23 cellular contexts compared by ENCODE assay signal in genomic region chr22:50714631-50715179, GRCh38. TPM values are rescaled to one million over a fixed set of nuclear protein-coding genes. Genes with fewer than 3 reads are reported as not detected.
"Had no signal": no experiment of that assay in that cellular context is flagged by ENCODE, and none has a peak within 500 bp of the region (broad histone marks: within the 10 kb centered on the region; RNA-seq: fewer than 3 reads in every experiment).

No MANE protein-coding gene starts in this region.

- H3K4me1 Mint-ChIP-seq: activated CD4-positive, alpha-beta T cell treated with anti-CD3 and anti-CD28 coated beads for 36 hours; activated CD8-positive, alpha-beta memory T cell treated with anti-CD3 and anti-CD28 coated beads, Interleukin-2, amount 10 ng/mL, durations not matched to agents 7 days and 5 days; activated naive CD8-positive, alpha-beta T cell treated with anti-CD3 and anti-CD28 coated beads for 36 hours; WTC11 had no signal

- H3K36me3 ChIP-seq: thoracic aorta had no signal

- H2AFZ ChIP-seq: hepatocyte had no signal

- DNase-seq: activated CD4-positive, alpha-beta memory T cell treated with anti-CD3 and anti-CD28 coated beads for 36 hours; activated CD4-positive, alpha-beta T cell treated with anti-CD3 and anti-CD28 coated beads for 36 hours; activated CD8-positive, alpha-beta memory T cell treated with anti-CD3 and anti-CD28 coated beads, Interleukin-2, amount 10 ng/mL, durations not matched to agents 7 days and 5 days; activated naive CD4-positive, alpha-beta T cell; activated naive CD8-positive, alpha-beta T cell treated with anti-CD3 and anti-CD28 coated beads for 36 hours; amniotic stem cell; central memory CD4-positive, alpha-beta T cell; cortex of kidney; effector CD4-positive, alpha-beta T cell; nephron progenitor cell; occipital lobe; retina; stimulated activated CD4-positive, alpha-beta T cell treated with anti-CD3 and anti-CD28 coated beads, Interleukin-15, amount 100 ng/mL, for 24 hours; stimulated activated CD4-positive, alpha-beta T cell treated with anti-CD3 and anti-CD28 coated beads, Interleukin-2, amount 100 ng/mL, for 48 hours; stomach; T-cell had no signal

- H3K4me2 ChIP-seq: hepatocyte had no signal

- H3K27me3 Mint-ChIP-seq: activated CD4-positive, alpha-beta memory T cell treated with anti-CD3 and anti-CD28 coated beads for 36 hours; activated CD4-positive, alpha-beta T cell treated with anti-CD3 and anti-CD28 coated beads for 36 hours; activated naive CD8-positive, alpha-beta T cell treated with anti-CD3 and anti-CD28 coated beads for 36 hours had no signal

- H3K4me1 ChIP-seq: stomach had no signal

- H3K4me3 Mint-ChIP-seq: activated CD4-positive, alpha-beta memory T cell treated with anti-CD3 and anti-CD28 coated beads for 36 hours; activated CD4-positive, alpha-beta T cell treated with anti-CD3 and anti-CD28 coated beads for 36 hours; activated CD8-positive, alpha-beta memory T cell treated with anti-CD3 and anti-CD28 coated beads, Interleukin-2, amount 10 ng/mL, durations not matched to agents 7 days and 5 days; activated naive CD8-positive, alpha-beta T cell treated with anti-CD3 and anti-CD28 coated beads for 36 hours; nephron progenitor cell; T-cell; WTC11 had no signal

- H3K27ac ChIP-seq: hepatocyte, skin epidermis, stomach, thoracic aorta had no signal

- H3K36me3 Mint-ChIP-seq: activated CD4-positive, alpha-beta memory T cell treated with anti-CD3 and anti-CD28 coated beads for 36 hours; activated CD8-positive, alpha-beta memory T cell treated with anti-CD3 and anti-CD28 coated beads, Interleukin-2, amount 10 ng/mL, durations not matched to agents 7 days and 5 days; activated naive CD8-positive, alpha-beta T cell treated with anti-CD3 and anti-CD28 coated beads for 36 hours; T-cell; WTC11 had no signal

- ATAC-seq: activated CD4-positive, alpha-beta T cell treated with anti-CD3 and anti-CD28 coated beads for 36 hours; activated CD8-positive, alpha-beta memory T cell treated with anti-CD3 and anti-CD28 coated beads, Interleukin-2, amount 10 ng/mL, durations not matched to agents 7 days and 5 days; esophagus mucosa; SK-N-SH treated with all-trans-retinoic acid at 6 μM for 48 hours; T-cell; WTC11 had no signal

- H3K4me3 ChIP-seq: hepatocyte, skin epidermis, stomach, thoracic aorta had no signal

- H3K79me2 ChIP-seq: hepatocyte had no signal

- H3K9me3 Mint-ChIP-seq: activated CD4-positive, alpha-beta memory T cell treated with anti-CD3 and anti-CD28 coated beads for 36 hours; activated naive CD8-positive, alpha-beta T cell treated with anti-CD3 and anti-CD28 coated beads for 36 hours; nephron progenitor cell; T-cell; WTC11 had no signal

- H3K27ac Mint-ChIP-seq: activated CD4-positive, alpha-beta memory T cell treated with anti-CD3 and anti-CD28 coated beads for 36 hours; activated CD4-positive, alpha-beta T cell treated with anti-CD3 and anti-CD28 coated beads for 36 hours; activated CD8-positive, alpha-beta memory T cell treated with anti-CD3 and anti-CD28 coated beads, Interleukin-2, amount 10 ng/mL, durations not matched to agents 7 days and 5 days; activated naive CD8-positive, alpha-beta T cell treated with anti-CD3 and anti-CD28 coated beads for 36 hours; nephron progenitor cell; T-cell; WTC11 had no signal

- H3K9me3 ChIP-seq: stomach, thoracic aorta had no signal

RNA-seq across cellular contexts. Expression of gene ACR, which starts 23.3 kb away (rescaled TPM):
- total RNA-seq: activated CD4-positive, alpha-beta memory T cell treated with anti-CD3 and anti-CD28 coated beads for 36 hours; activated CD4-positive, alpha-beta T cell treated with anti-CD3 and anti-CD28 coated beads for 36 hours; activated CD8-positive, alpha-beta memory T cell treated with anti-CD3 and anti-CD28 coated beads, Interleukin-2, amount 10 ng/mL, durations not matched to agents 7 days and 5 days; activated naive CD8-positive, alpha-beta T cell treated with anti-CD3 and anti-CD28 coated beads for 36 hours; hepatocyte; myocyte; occipital lobe; T-cell; thoracic aorta had no signal
- polyA plus RNA-seq: hepatocyte had no signal
